8 cellular contexts compared by ENCODE assay signal in the genomic region with DNA sequence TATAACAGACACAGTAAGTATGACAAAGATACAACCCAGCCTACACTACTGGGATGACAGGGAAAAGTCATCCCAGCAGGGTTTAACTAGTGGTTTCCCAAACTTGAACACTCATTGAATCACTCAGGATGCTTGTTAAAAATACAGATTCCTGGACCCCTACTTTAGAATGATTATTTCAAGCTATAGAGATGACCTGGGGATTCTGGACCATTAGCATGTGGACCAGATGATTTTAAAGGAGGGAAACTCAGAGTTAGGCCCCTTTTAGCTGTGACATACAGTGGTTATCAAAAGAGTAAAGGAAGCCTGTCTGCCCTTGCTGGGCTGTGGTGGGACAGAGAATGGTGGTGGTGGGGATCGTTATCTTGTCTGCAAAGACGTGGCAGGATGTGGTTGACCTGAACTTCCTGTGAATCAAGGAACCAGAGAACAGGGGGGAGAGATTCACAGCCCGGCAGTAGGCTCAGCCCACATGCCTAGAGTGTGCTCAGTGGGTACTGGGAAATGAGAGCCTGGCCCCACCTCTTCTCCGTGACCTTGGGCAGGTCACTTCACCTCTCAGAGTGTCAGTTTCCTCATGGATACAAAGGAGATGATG.
A peak's percentile ranks its signal among the peaks of the same experiment; 100 is the strongest.
DNase-seq lines count a peak whose midpoint lies in the region; ATAC-seq, FAIRE-seq and TF ChIP-seq lines count a peak whose summit lies in the region.

No MANE protein-coding gene starts in this region.

- H3K9ac ChIP-seq in BLaER1 treated with 17β-estradiol and CSF1 and Interleukin-3, amounts not matched to agents 10 nM and 100 nM = peak overlapping the region in 1 of 11 experiments; percentile 18; a peak in 1 of 22 replicates

- DNase-seq in T-helper 22 cell (ENCODE audit: low read depth) (peak; percentile 85), adrenal gland (peak in 5 of 7 donors; percentile 16 to 61 (median 24)), pancreas (peak in 1 of 6 donors; percentile 41), HT-29 (ENCODE audit: low spot score) (no peak), mesenteric fat pad (ENCODE audit: low spot score) (no peak), putamen (ENCODE audit: low spot score) (no peak)

- peaks cover 1 to 6% (median 5%) of the 10 kb centered on the region in 11 experiments; a peak in 21 of 22 replicates for H3K9me3 ChIP-seq in BLaER1 treated with 17β-estradiol and CSF1 and Interleukin-3, amounts not matched to agents 10 nM and 100 nM (replicated peaks in 1 of 11)
- H3K9me3 ChIP-seq in adrenal gland (replicated peaks in 1 of 3) = no peaks in the 10 kb centered on the region
- H3K9me3 ChIP-seq in pancreas = no peaks in the 10 kb centered on the region

- FAIRE-seq in pancreas (lab: Jason Lieb, UNC) = no peak

- peak overlapping the region in 6 of 11 experiments; percentile 19 to 87 (median 80); a peak in 10 of 22 replicates for H3K27ac ChIP-seq in BLaER1 treated with 17β-estradiol and CSF1 and Interleukin-3, amounts not matched to agents 10 nM and 100 nM
- H3K27ac ChIP-seq in adrenal gland (no peak overlapping the region), pancreas (no peak overlapping the region)

- H3K4me1 ChIP-seq in BLaER1 treated with 17β-estradiol and CSF1 and Interleukin-3, amounts not matched to agents 10 nM and 100 nM = peaks cover 42 to 98% (median 70%) of the 10 kb centered on the region in 10 experiments
- H3K4me1 ChIP-seq in adrenal gland (replicated peaks in 1 of 2) = peaks cover 0 to 6% of the 10 kb centered on the region in 2 donors
- H3K4me1 ChIP-seq in pancreas = peaks cover 0 to 3% (median 0%) of the 10 kb centered on the region in 3 donors

- H3K36me3 ChIP-seq in BLaER1 treated with 17β-estradiol and CSF1 and Interleukin-3, amounts not matched to agents 10 nM and 100 nM = no peaks in the 10 kb centered on the region
- H3K36me3 ChIP-seq in adrenal gland (replicated peaks in 1 of 2) (no peaks in the 10 kb centered on the region), pancreas (no peaks in the 10 kb centered on the region)

- H3K4me3 ChIP-seq in BLaER1 treated with 17β-estradiol and CSF1 and Interleukin-3, amounts not matched to agents 10 nM and 100 nM = 0 out of 20 replicates have a peak overlapping the region, but pooled peaks of 1 of the 10 experiments have one; percentile 13
- no peak overlapping the region for H3K4me3 ChIP-seq in adrenal gland
- no peak overlapping the region for H3K4me3 ChIP-seq in pancreas

- intact Hi-C loops in adrenal gland (cut with DNase I) = no loop called here
- intact Hi-C loops in pancreas (cut with DNase I) = no loop called here

- H4K20me1 ChIP-seq in BLaER1 treated with 17β-estradiol and CSF1 and Interleukin-3, amounts not matched to agents 10 nM and 100 nM = peaks cover 0 to 56% (median 36%) of the 10 kb centered on the region in 11 experiments; a peak in 15 of 22 replicates

- H3K27me3 ChIP-seq in BLaER1 treated with 17β-estradiol and CSF1 and Interleukin-3, amounts not matched to agents 10 nM and 100 nM = peaks cover 52 to 93% (median 89%) of the 10 kb centered on the region in 11 experiments
- no peaks in the 10 kb centered on the region for H3K27me3 ChIP-seq in adrenal gland
- no peaks in the 10 kb centered on the region for H3K27me3 ChIP-seq in pancreas

- TF ChIP-seq POLR2A in adrenal gland (IDR thresholded peaks at IDR 0.05) = no peak

- peak overlapping the region; percentile 60 to 97 (median 84) for H3K4me2 ChIP-seq in BLaER1 treated with 17β-estradiol and CSF1 and Interleukin-3, amounts not matched to agents 10 nM and 100 nM

- 58 to 79% (median 68%) methylated on average over 4 of the region's 4 CpGs for WGBS in adrenal gland, 4 donors
- 80 to 86% methylated on average over 4 of the region's 4 CpGs for WGBS in pancreas, 2 donors

- TF ChIP-seq CTCF in adrenal gland (IDR thresholded peaks at IDR 0.05) = no peak
- TF ChIP-seq CTCF in pancreas (IDR thresholded peaks at IDR 0.05) = no peak

- ATAC-seq in HG03175 (IDR thresholded peaks at IDR 0.05; ENCODE audit: unreplicated experiment) (peak; percentile 49), pancreas (peak in 3 of 4 donors; percentile 22 to 41 (median 34))

Comparison
In these comparisons a context has a peak if more than half of its experiments do, and no peak if none do; other contexts are left out.
1. H3K27ac ChIP-seq: peak in BLaER1 treated with 17β-estradiol and CSF1 and Interleukin-3, amounts not matched to agents 10 nM and 100 nM (6 of 11); none in adrenal gland (0 of 5) and pancreas (0 of 4).
2. DNase-seq: peak in T-helper 22 cell (single experiment) and adrenal gland (5 of 7); none in HT-29 (single experiment), mesenteric fat pad (single experiment) and putamen (single experiment).